ENCODE assay signal across 38 cellular contexts in genomic region chr4:70360460-70360859, GRCh38. TPM values are rescaled to one million over a fixed set of nuclear protein-coding genes. Genes with fewer than 3 reads are reported as not detected.
"Had no signal": no experiment of that assay in that cellular context is flagged by ENCODE, and none has a peak within 500 bp of the region (broad histone marks: within the 10 kb centered on the region; RNA-seq: fewer than 3 reads in every experiment).

Gene SMR3A (plus strand): TSS chr4:70360760. CDS start chr4:70362116, 1,356 bp downstream.

- H3K9ac ChIP-seq: KMS-11 had no signal

- DNase-seq: Karpas-422, Kasumi-1, KG1, MG63, MM.1S, MV-4-11, NCI-H1048, NCI-H1092, NCI-H1092 treated with DMSO at 0.1 percent for 48 hours, NCI-H1105, NCI-H1105 treated with DMSO at 0.1 percent for 48 hours, NCI-H1417, NCI-H1417 treated with DMSO at 0.1 percent for 48 hours, NCI-H1436, NCI-H1436 treated with DMSO at 0.1 percent for 48 hours, NCI-H146, NCI-H1694, NCI-H1694 treated with DMSO at 0.1 percent for 48 hours, NCI-H187, NCI-H187 treated with DMSO at 0.1 percent for 48 hours, NCI-H1930, NCI-H2029, NCI-H2029 treated with DMSO at 0.1 percent for 48 hours, NCI-H2081, NCI-H2081 treated with DMSO at 0.1 percent for 48 hours, NCI-H2107, NCI-H2171, NCI-H2171 treated with DMSO at 0.1 percent for 48 hours, NCI-H2227 treated with DMSO at 0.1 percent for 48 hours, NCI-H226, NCI-H345, NCI-H446, NCI-H446 treated with DMSO at 0.1 percent for 48 hours had no signal

- H3K27ac ChIP-seq: KMS-11 had no signal

- H3K4me3 ChIP-seq: MG63 had no signal

- H3K4me2 ChIP-seq: KMS-11 had no signal

- H3K27me3 ChIP-seq: MG63 had no signal

- H3K36me3 ChIP-seq: MG63 had no signal

- H3K9me3 ChIP-seq: MG63 had no signal

RNA-seq across cellular contexts. Expression of gene SMR3A, which starts in this region (rescaled TPM):
- total RNA-seq: LHCN-M2, M059J, MCF 10A, NCI-H460 had no signal
